15 cellular contexts compared by ENCODE assay signal in genomic region chr10:6207658-6208057, GRCh38. TPM values are rescaled to one million over a fixed set of nuclear protein-coding genes. Genes with fewer than 3 reads are reported as not detected.
DNase-seq lines count a peak whose midpoint lies in the region; ATAC-seq, FAIRE-seq and TF ChIP-seq lines count a peak whose summit lies in the region.
"Had no signal": no experiment of that assay in that cellular context is flagged by ENCODE, and none has a peak within 500 bp of the region (broad histone marks: within the 10 kb centered on the region; RNA-seq: fewer than 3 reads in every experiment).

No MANE protein-coding gene starts in this region.

- peak overlapping the region in 2 of 4 donors; percentile 39 to 49 for H3K4me3 Mint-ChIP-seq in CD4-positive, CD25-positive, alpha-beta regulatory T cell
- no peak overlapping the region for H3K4me3 Mint-ChIP-seq in HFFc6
- H3K4me3 Mint-ChIP-seq in activated T-helper 2 cell treated with anti-CD3 and anti-CD28 coated beads, Interferon-gamma antibody, Interleukin-2, Interleukin-4, amounts not matched to agents 10 μg/mL and 5 μg/mL and 100 μg/mL, durations not matched to agents 14 hours and 24 hours and 36 hours (ENCODE audit: low read depth) = no peak overlapping the region

- no peak for FAIRE-seq in GM19239 (lab: Jason Lieb, UNC)

- H3K36me3 Mint-ChIP-seq in CD4-positive, CD25-positive, alpha-beta regulatory T cell = no peaks in the 10 kb centered on the region
- H3K36me3 Mint-ChIP-seq in HFFc6 (ENCODE audit: low read depth) = no peaks in the 10 kb centered on the region
- H3K36me3 Mint-ChIP-seq in activated T-helper 2 cell treated with anti-CD3 and anti-CD28 coated beads, Interferon-gamma antibody, Interleukin-2, Interleukin-4, amounts not matched to agents 10 μg/mL and 5 μg/mL and 100 μg/mL, durations not matched to agents 14 hours and 24 hours and 36 hours (ENCODE audit: low read depth) = peaks cover 41% of the 10 kb centered on the region

- H3K4me3 ChIP-seq in CD4-positive, CD25-positive, alpha-beta regulatory T cell (ENCODE audit: low read depth, low read length) = no peak overlapping the region
- no peak overlapping the region for H3K4me3 ChIP-seq in lower lobe of right lung
- H3K4me3 ChIP-seq in tibial artery = no peak overlapping the region

- no peaks in the 10 kb centered on the region for H3K36me3 ChIP-seq in CD4-positive, CD25-positive, alpha-beta regulatory T cell (ENCODE audit: control insufficient read depth, insufficient read depth, low read length)
- H3K36me3 ChIP-seq in lower lobe of right lung (peaks cover 12% of the 10 kb centered on the region), tibial artery (no peaks in the 10 kb centered on the region)

- peak in 1 of 3 donors; percentile 38 for DNase-seq in CD4-positive, CD25-positive, alpha-beta regulatory T cell
- DNase-seq in HFFc6 (no peak), lower lobe of right lung (no peak), NCI-H1092 (lab: John Stamatoyannopoulos, UW) (no peak), GM19239 (ENCODE audit: insufficient read length, low spot score) (no peak), tibial artery (no peak), H4 (ENCODE audit: low spot score) (no peak)
- DNase-seq in activated T-helper 2 cell treated with anti-CD3 and anti-CD28 coated beads, Interferon-gamma antibody, Interleukin-2, Interleukin-4, amounts not matched to agents 10 μg/mL and 5 μg/mL and 100 μg/mL, durations not matched to agents 14 hours and 24 hours and 36 hours (ENCODE audit: low spot score) = no peak
- DNase-seq: DMS79 treated with DMSO at 0.1 percent for 48 hours; H7; NCI-H1930; Right ventricle myocardium superior; stimulated activated CD4-positive, alpha-beta T cell treated with anti-CD3 and anti-CD28 coated beads, Interleukin-2, amount 100 ng/mL, for 24 hours; stimulated activated CD8-positive, alpha-beta memory T cell treated with anti-CD3 and anti-CD28 coated beads, Interleukin-4, amount 100 ng/mL, for 48 hours; trophoblast cell had no signal

- H3K9me3 Mint-ChIP-seq in CD4-positive, CD25-positive, alpha-beta regulatory T cell = no peaks in the 10 kb centered on the region
- no peaks in the 10 kb centered on the region for H3K9me3 Mint-ChIP-seq in HFFc6
- no peaks in the 10 kb centered on the region for H3K9me3 Mint-ChIP-seq in activated T-helper 2 cell treated with anti-CD3 and anti-CD28 coated beads, Interferon-gamma antibody, Interleukin-2, Interleukin-4, amounts not matched to agents 10 μg/mL and 5 μg/mL and 100 μg/mL, durations not matched to agents 14 hours and 24 hours and 36 hours

- no peaks in the 10 kb centered on the region for H3K9me3 ChIP-seq in CD4-positive, CD25-positive, alpha-beta regulatory T cell (ENCODE audit: control insufficient read depth in 2 of 2, low read length in 2 of 2)
- H3K9me3 ChIP-seq in lower lobe of right lung (no peaks in the 10 kb centered on the region), tibial artery (no peaks in the 10 kb centered on the region)

- TF ChIP-seq CTCF in HFFc6 (IDR thresholded peaks at IDR 0.05) (no peak), lower lobe of right lung (IDR thresholded peaks at IDR 0.05) (no peak), tibial artery (IDR thresholded peaks at IDR 0.05) (no peak)

- H3K27ac Mint-ChIP-seq in CD4-positive, CD25-positive, alpha-beta regulatory T cell = peak overlapping the region in 2 of 3 donors; percentile 24 to 30
- H3K27ac Mint-ChIP-seq in HFFc6 = peak overlapping the region; percentile 30
- H3K27ac Mint-ChIP-seq in activated T-helper 2 cell treated with anti-CD3 and anti-CD28 coated beads, Interferon-gamma antibody, Interleukin-2, Interleukin-4, amounts not matched to agents 10 μg/mL and 5 μg/mL and 100 μg/mL, durations not matched to agents 14 hours and 24 hours and 36 hours = peak overlapping the region; percentile 51

- H3K27me3 Mint-ChIP-seq in CD4-positive, CD25-positive, alpha-beta regulatory T cell = no peaks in the 10 kb centered on the region
- H3K27me3 Mint-ChIP-seq in HFFc6 (ENCODE audit: insufficient read depth) = no peaks in the 10 kb centered on the region; the same call in none of the 2 replicates
- no peaks in the 10 kb centered on the region for H3K27me3 Mint-ChIP-seq in activated T-helper 2 cell treated with anti-CD3 and anti-CD28 coated beads, Interferon-gamma antibody, Interleukin-2, Interleukin-4, amounts not matched to agents 10 μg/mL and 5 μg/mL and 100 μg/mL, durations not matched to agents 14 hours and 24 hours and 36 hours (ENCODE audit: low read depth)

- peaks cover 19% of the 10 kb centered on the region for H3K4me1 ChIP-seq in CD4-positive, CD25-positive, alpha-beta regulatory T cell (ENCODE audit: control insufficient read depth, insufficient read depth, low read length, poor library complexity, severe bottlenecking)
- peaks cover 29% of the 10 kb centered on the region for H3K4me1 ChIP-seq in lower lobe of right lung
- H3K4me1 ChIP-seq in tibial artery = peaks cover 0 to 62% (median 37%) of the 10 kb centered on the region in 4 donors

- H3K27ac ChIP-seq in CD4-positive, CD25-positive, alpha-beta regulatory T cell (ENCODE audit: insufficient read depth, low read length, poor library complexity, severe bottlenecking) = no peak overlapping the region
- peak overlapping the region; percentile 3 for H3K27ac ChIP-seq in lower lobe of right lung
- H3K27ac ChIP-seq in tibial artery = peak overlapping the region in 1 of 2 donors; percentile 5

- intact Hi-C loops in activated T-helper 2 cell treated with anti-CD3 and anti-CD28 coated beads, Interferon-gamma antibody, Interleukin-2, Interleukin-4, amounts not matched to agents 10 μg/mL and 5 μg/mL and 100 μg/mL, durations not matched to agents 14 hours and 24 hours and 36 hours (cut with micrococcal nuclease) = loop anchor here (10.0 kb wide), 1 partner anchor 367 kb away; no protein-coding TSS in a partner anchor
- intact Hi-C loops in lower lobe of right lung (cut with DNase I) = no loop called here
- intact Hi-C loops in tibial artery (cut with DNase I; ENCODE audit: low total_unique reads) = no loop called here

- no peaks in the 10 kb centered on the region for H3K27me3 ChIP-seq in CD4-positive, CD25-positive, alpha-beta regulatory T cell (ENCODE audit: control insufficient read depth, insufficient read depth, low read length)
- H3K27me3 ChIP-seq in lower lobe of right lung (ENCODE audit: low read depth) = no peaks in the 10 kb centered on the region
- H3K27me3 ChIP-seq in tibial artery = no peaks in the 10 kb centered on the region

- peaks cover 0 to 31% (median 17%) of the 10 kb centered on the region in 4 donors for H3K4me1 Mint-ChIP-seq in CD4-positive, CD25-positive, alpha-beta regulatory T cell
- H3K4me1 Mint-ChIP-seq in HFFc6 (ENCODE audit: low read depth) = peaks cover 36% of the 10 kb centered on the region
- H3K4me1 Mint-ChIP-seq in activated T-helper 2 cell treated with anti-CD3 and anti-CD28 coated beads, Interferon-gamma antibody, Interleukin-2, Interleukin-4, amounts not matched to agents 10 μg/mL and 5 μg/mL and 100 μg/mL, durations not matched to agents 14 hours and 24 hours and 36 hours (ENCODE audit: low read depth) = peaks cover 28% of the 10 kb centered on the region

- no peak for ATAC-seq in CD4-positive, CD25-positive, alpha-beta regulatory T cell (ENCODE audit: low read depth in 2 of 2)
- ATAC-seq in lower lobe of right lung = no peak

RNA-seq across cellular contexts. Expression of gene PFKFB3, which starts 4.9 kb away (rescaled TPM):
- total RNA-seq in CD4-positive, CD25-positive, alpha-beta regulatory T cell = 96.3 TPM
- 1 to 10 TPM; 2.8 to 6.2 (median 3.9) TPM for polyA plus RNA-seq in CD4-positive, CD25-positive, alpha-beta regulatory T cell
- total RNA-seq in HFFc6 (2021; fragmentation: NEBNext Ultra II Directional; extraction: Animal tissue kit (Norgen Biotek cat#: 25700)) = 10 to 100 TPM; 25.4 to 34.6 (median 28.7) TPM
- 124 and 126 TPM in 2 replicates for total RNA-seq in activated T-helper 2 cell treated with anti-CD3 and anti-CD28 coated beads, Interferon-gamma antibody, Interleukin-2, Interleukin-4, amounts not matched to agents 10 μg/mL and 5 μg/mL and 100 μg/mL, durations not matched to agents 14 hours and 24 hours and 36 hours
- total RNA-seq in lower lobe of right lung = 78.5 TPM
- 11.3 and 12.4 TPM in 2 replicates for total RNA-seq in H4 (2014; rRNA removed; shearing (Covaris generic))
